In the genomic region with DNA sequence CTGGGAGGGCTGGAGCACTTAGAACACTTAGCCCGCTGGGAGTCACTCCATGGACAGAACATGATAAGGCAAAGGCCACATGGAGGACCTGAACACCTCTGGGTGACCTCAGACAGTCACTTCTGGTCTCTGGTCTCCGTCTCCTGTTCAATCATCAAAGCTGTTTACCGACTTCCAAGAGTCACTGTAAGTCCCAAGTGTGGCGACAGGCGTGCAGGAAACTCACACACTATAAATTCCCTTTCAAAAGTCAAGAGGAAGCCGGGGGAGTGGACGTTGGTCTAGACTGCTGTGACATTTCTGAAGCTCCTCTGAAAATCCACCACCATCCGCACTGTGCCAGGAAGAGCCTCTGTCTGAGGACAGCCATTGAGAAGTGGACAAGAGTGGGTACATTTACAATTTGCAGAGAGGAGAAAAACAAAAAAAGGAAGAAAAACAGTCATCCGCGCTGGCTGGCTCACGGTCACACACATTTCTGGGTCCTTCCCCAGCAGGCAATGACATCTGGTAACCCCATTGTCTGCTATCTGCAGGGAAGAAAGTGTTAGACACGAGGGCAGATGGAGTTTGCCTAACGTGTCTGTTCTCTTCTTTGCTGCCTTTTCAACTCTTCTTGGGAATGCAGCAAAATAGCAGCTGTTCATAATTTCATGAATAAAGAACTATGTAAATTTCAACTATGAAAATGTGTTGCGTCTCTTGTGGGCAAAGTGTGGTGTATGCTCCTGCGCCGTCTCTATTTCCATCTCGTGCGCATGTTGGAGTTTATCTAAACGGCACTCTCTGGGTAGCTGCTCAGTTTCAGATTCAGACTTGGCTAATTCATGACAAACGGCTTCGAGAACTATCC, we compare ENCODE assay signal across 12 cellular contexts. TPM values are rescaled to one million over a fixed set of nuclear protein-coding genes. Genes with fewer than 3 reads are reported as not detected.
DNase-seq lines count a peak whose midpoint lies in the region; FAIRE-seq and TF ChIP-seq lines count a peak whose summit lies in the region.
"Had no signal": no experiment of that assay in that cellular context is flagged by ENCODE, and none has a peak within 500 bp of the region (broad histone marks: within the 10 kb centered on the region; RNA-seq: fewer than 3 reads in every experiment).

No MANE protein-coding gene starts in this region.

- H3K27me3 Mint-ChIP-seq in neural crest cell (ENCODE audit: low read depth) = peaks cover 4% of the 10 kb centered on the region

- no peaks in the 10 kb centered on the region for H3K9me3 Mint-ChIP-seq in neural crest cell
- H3K9me3 Mint-ChIP-seq: natural killer cell treated with Interleukin-12 subunit alpha and Interleukin-12 subunit beta and Interleukin-15 and Interleukin-18, amount 100 ng/mL, for 72 hours had no signal

- no peak for TF ChIP-seq CTCF in fibroblast of pulmonary artery (IDR thresholded peaks at IDR 0.05; ENCODE audit: low read length, missing control alignments)
- TF ChIP-seq CTCF in neural crest cell (conservative IDR thresholded peaks at IDR 0.05) = no peak

- H3K4me1 Mint-ChIP-seq in neural crest cell = no peaks in the 10 kb centered on the region

- DNase-seq in Ammon's horn (ENCODE audit: low spot score) (peak; percentile 19), Kasumi-1 (lab: John Stamatoyannopoulos, UW) (peak; percentile 56 to 64), fibroblast of pulmonary artery (ENCODE audit: low read depth) (peak; percentile 30), neural crest cell (ENCODE audit: low read depth, low spot score) (no peak), NCI-H1694 treated with DMSO at 0.1 percent for 48 hours (lab: John Stamatoyannopoulos, UW) (no peak), NCI-H1092 (lab: John Stamatoyannopoulos, UW) (no peak), NCI-H345 treated with DMSO at 0.1 percent for 48 hours (lab: John Stamatoyannopoulos, UW; ENCODE audit: unreplicated experiment) (no peak), H54 (ENCODE audit: insufficient read length, low spot score) (no peak)
- DNase-seq: C1 segment of cervical spinal cord, MM.1S, stomach had no signal

- FAIRE-seq in H54 (lab: Jason Lieb, UNC) = no peak

- no peak overlapping the region for H3K4me3 ChIP-seq in fibroblast of pulmonary artery (replicated peaks; ENCODE audit: low read depth, low read length)
- H3K4me3 ChIP-seq: stomach had no signal

- H3K36me3 Mint-ChIP-seq in neural crest cell (ENCODE audit: low read depth) = no peaks in the 10 kb centered on the region
- H3K36me3 Mint-ChIP-seq: natural killer cell treated with Interleukin-12 subunit alpha and Interleukin-12 subunit beta and Interleukin-15 and Interleukin-18, amount 100 ng/mL, for 72 hours had no signal

- peak overlapping the region; percentile 1 for H3K27ac Mint-ChIP-seq in neural crest cell (ENCODE audit: unreplicated experiment)
- H3K27ac Mint-ChIP-seq: natural killer cell treated with Interleukin-12 subunit alpha and Interleukin-12 subunit beta and Interleukin-15 and Interleukin-18, amount 100 ng/mL, for 72 hours had no signal

- no peak for TF ChIP-seq POLR2A in H54 (IDR thresholded peaks at IDR 0.05; ENCODE audit: low read depth, low read length)

- no peak overlapping the region for H3K4me3 Mint-ChIP-seq in neural crest cell
- H3K4me3 Mint-ChIP-seq: natural killer cell treated with Interleukin-12 subunit alpha and Interleukin-12 subunit beta and Interleukin-15 and Interleukin-18, amount 100 ng/mL, for 72 hours had no signal

RNA-seq across cellular contexts. Expression of a gene that starts 32.9 kb away (rescaled TPM):
- 56.0 and 60.0 TPM in 2 replicates for total RNA-seq in neural crest cell

Comparison
In these comparisons a context has a peak if more than half of its experiments do, and no peak if none do; other contexts are left out.
1. DNase-seq: peak in Ammon's horn (single experiment), Kasumi-1 (2 of 2) and fibroblast of pulmonary artery (single experiment); none in neural crest cell (single experiment), NCI-H1694 treated with DMSO at 0.1 percent for 48 hours (single experiment), NCI-H1092 (single experiment), NCI-H345 treated with DMSO at 0.1 percent for 48 hours (single experiment) and H54 (single experiment).